ENCODE assay signal across 8 cellular contexts in the genomic region with DNA sequence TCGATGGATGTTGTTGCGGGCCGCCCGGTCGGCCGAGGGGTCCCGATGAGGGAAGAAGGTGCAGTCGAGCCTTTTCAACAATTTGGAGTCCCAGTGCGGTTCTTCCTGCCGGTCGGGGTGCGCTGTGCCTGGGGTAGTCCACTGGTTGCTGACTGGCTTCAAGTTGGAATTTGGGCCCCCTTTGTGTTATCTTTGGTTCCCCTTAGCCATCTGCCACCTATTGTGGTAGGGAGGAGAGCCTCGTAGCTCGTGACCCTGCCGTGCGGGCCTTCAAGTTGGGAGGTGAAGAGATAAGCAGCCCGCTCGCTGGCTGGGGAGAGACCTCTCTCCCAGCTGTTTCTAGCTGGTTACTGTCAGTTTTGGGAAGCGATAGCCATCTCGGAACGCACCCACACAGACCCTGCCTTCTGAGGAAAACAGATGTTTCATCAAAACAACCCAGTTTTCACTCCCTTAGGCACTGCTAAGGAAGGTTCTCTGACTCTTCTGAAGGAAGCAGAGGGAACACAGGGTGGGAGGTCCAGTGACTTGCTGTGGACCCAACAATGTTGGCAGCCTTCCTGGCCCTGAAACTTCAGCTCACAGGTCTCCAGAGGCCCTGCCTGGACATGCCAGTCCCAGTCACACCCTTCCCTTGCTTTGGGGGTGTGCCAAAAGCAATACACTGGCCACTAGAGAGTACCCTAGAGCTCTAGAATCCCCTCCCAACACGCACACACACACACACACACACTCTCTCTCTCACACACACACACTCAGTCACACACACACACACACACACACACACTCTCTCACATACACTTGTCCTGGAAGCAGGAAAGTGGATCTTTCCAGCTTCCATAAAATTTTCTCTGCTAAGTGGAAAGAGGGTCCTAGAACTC. TPM values are rescaled to one million over a fixed set of nuclear protein-coding genes. Genes with fewer than 3 reads are reported as not detected.
DNase-seq lines count a peak whose midpoint lies in the region; ATAC-seq and TF ChIP-seq lines count a peak whose summit lies in the region.

No MANE protein-coding gene starts in this region.

- H3K4me1 ChIP-seq in ES-I3 (ENCODE audit: insufficient read depth, low read length) (peaks cover 17% of the 10 kb centered on the region), colonic mucosa (peaks cover 10% of the 10 kb centered on the region), spleen (peaks cover 46 to 82% (median 77%) of the 10 kb centered on the region in 6 donors)

- H3K27ac ChIP-seq in colonic mucosa (peak overlapping the region; percentile 97), spleen (peak overlapping the region; percentile 97 to 100 (median 99))

- intact Hi-C loops in colonic mucosa (cut with DNase I) (loop anchor here (5.0 kb wide), 1 partner anchor 34 kb away; no protein-coding TSS in a partner anchor), spleen (cut with DNase I; ENCODE audit: low total_unique reads) (loop anchor here (5.0 kb wide), 1 partner anchor 34 kb away; no protein-coding TSS in a partner anchor)

- WGBS in spleen, 5 donors = 0 to 4% (median 1%) methylated on average over 12 to 22 of the region's 22 CpGs

- H3K9me3 ChIP-seq in ES-I3 (ENCODE audit: control insufficient read depth, insufficient read depth, low read length) = no peaks in the 10 kb centered on the region
- H3K9me3 ChIP-seq in colonic mucosa = no peaks in the 10 kb centered on the region
- H3K9me3 ChIP-seq in spleen = no peaks in the 10 kb centered on the region

- H3K9ac ChIP-seq in ES-I3 (ENCODE audit: low read depth, low read length) = peak overlapping the region; percentile 86
- peak overlapping the region; percentile 100 for H3K9ac ChIP-seq in colonic mucosa (ENCODE audit: low read depth in 2 of 2, low read length in 2 of 2)

- peaks cover 2% of the 10 kb centered on the region; the same call in 1 of the 2 replicates for H3K36me3 ChIP-seq in ES-I3 (ENCODE audit: insufficient read depth, low read length)
- no peaks in the 10 kb centered on the region for H3K36me3 ChIP-seq in colonic mucosa
- H3K36me3 ChIP-seq in spleen = peaks cover 0 to 46% (median 31%) of the 10 kb centered on the region in 6 donors

- DNase-seq in T1000 (lab: John Stamatoyannopoulos, UW) = peak; percentile 28
- DNase-seq in colonic mucosa = peak; percentile 91
- DNase-seq in kidney tubule cell (ENCODE audit: low spot score) = peak; percentile 81
- DNase-seq in spleen = peak; percentile 88
- DNase-seq in cortex of kidney (lab: John Stamatoyannopoulos, UW) = no peak

- peak in 1 of 3 donors; percentile 39 for TF ChIP-seq POLR2A in spleen (IDR thresholded peaks at IDR 0.05)

- H3K27me3 ChIP-seq in colonic mucosa (no peaks in the 10 kb centered on the region), spleen (replicated peaks in 1 of 7) (no peaks in the 10 kb centered on the region)

- ATAC-seq in GM21786 (IDR thresholded peaks at IDR 0.05; ENCODE audit: unreplicated experiment) = no peak

- peak overlapping the region; percentile 85 for H3K4me3 ChIP-seq in colonic mucosa
- H3K4me3 ChIP-seq in spleen = peak overlapping the region; percentile 63 to 100 (median 93)

- TF ChIP-seq CTCF in LNCAP (IDR thresholded peaks at IDR 0.05) = peak; percentile 34; the same call in 1 of the 2 replicates
- no peak for TF ChIP-seq CTCF in colonic mucosa (IDR thresholded peaks at IDR 0.05)
- peak in 6 of 11 experiments; percentile 28 to 59 (median 32) for TF ChIP-seq CTCF in spleen (IDR thresholded peaks at IDR 0.05 in 8 of 11, conservative IDR thresholded peaks at IDR 0.05 in 3 of 11)

RNA-seq across cellular contexts. Expression of a gene that starts 1.0 kb away (rescaled TPM):
- total RNA-seq in colonic mucosa (10 to 100 TPM; 66.4 to 88.0 TPM), spleen (100 to 1,000 TPM; 104 to 186 (median 153) TPM)
- 10 to 100 TPM; 55.5 to 93.1 (median 69.3) TPM for polyA plus RNA-seq in spleen

RNA-seq across cellular contexts. Expression of a gene that starts 44.6 kb away (rescaled TPM):
- 10 to 100 TPM; 38.6 to 49.3 TPM for total RNA-seq in colonic mucosa
- total RNA-seq in spleen = 10 to 100 TPM; 11.6 to 30.0 (median 21.1) TPM
- 1 to 10 TPM; 4.5 to 8.4 (median 4.9) TPM for polyA plus RNA-seq in spleen
